In genomic region chr3:128994173-128994512, GRCh38 we compare ENCODE assay signal across 9 cellular contexts. TPM values are rescaled to one million over a fixed set of nuclear protein-coding genes. Genes with fewer than 3 reads are reported as not detected.
DNase-seq lines count a peak whose midpoint lies in the region; ATAC-seq, FAIRE-seq and TF ChIP-seq lines count a peak whose summit lies in the region.
"Had no signal": no experiment of that assay in that cellular context is flagged by ENCODE, and none has a peak within 500 bp of the region (broad histone marks: within the 10 kb centered on the region; RNA-seq: fewer than 3 reads in every experiment).

No MANE protein-coding gene starts in this region.

- DNase-seq in A549 (ENCODE audit: low read depth in 1 of 2, low spot score in 1 of 2) (no peak), HFFc6 (no peak), cardiac fibroblast (ENCODE audit: low read depth in 2 of 2) (no peak), naive B cell (no peak), RCC 7860 (ENCODE audit: low spot score) (no peak), CD1c-positive myeloid dendritic cell (ENCODE audit: extremely low spot score) (no peak), AG08396 (ENCODE audit: low spot score) (no peak)

- peaks cover 43% of the 10 kb centered on the region for H3K27me3 Mint-ChIP-seq in HFFc6 (ENCODE audit: insufficient read depth)
- H3K27me3 Mint-ChIP-seq in naive B cell, result peaks cover 9 to 27% (median 15%) of the 10 kb centered on the region in 3 donors

- H3K4me2 ChIP-seq in A549, result peak overlapping the region; percentile 86

- WGBS in A549 (ENCODE audit: missing lambda C conversion rate), result 8% methylated on average over 11 of the region's 13 CpGs

- no peak for TF ChIP-seq RAD21 in A549 (conservative IDR thresholded peaks at IDR 0.05 in 1 of 2, IDR thresholded peaks at IDR 0.05 in 1 of 2)

- TF ChIP-seq CTCF in A549 (IDR thresholded peaks at IDR 0.05) (no peak), HFFc6 (IDR thresholded peaks at IDR 0.05) (no peak), cardiac fibroblast (IDR thresholded peaks at IDR 0.05; ENCODE audit: low read depth, low read length) (no peak)

- ATAC-seq in A549 (no peak), naive B cell (ENCODE audit: low read depth in 2 of 2) (no peak)
- no peak for ATAC-seq in activated CD4-positive, CD25-positive, alpha-beta regulatory T cell treated with anti-CD3 and anti-CD28 coated beads, Interleukin-2, amount 50 U/mL, for 24 hours

- H3K27ac Mint-ChIP-seq in HFFc6 (no peak overlapping the region), naive B cell (peak overlapping the region; percentile 51 to 93 (median 87))

- peaks cover 6% of the 10 kb centered on the region for H3K4me1 Mint-ChIP-seq in HFFc6 (ENCODE audit: low read depth)
- H3K4me1 Mint-ChIP-seq in naive B cell, result peaks cover 18 to 31% (median 23%) of the 10 kb centered on the region in 3 donors

- no peaks in the 10 kb centered on the region for H3K4me1 ChIP-seq in A549

- peak overlapping the region; percentile 38 for H3K4me3 ChIP-seq in A549
- peak overlapping the region; percentile 35 to 42 for H3K4me3 ChIP-seq in cardiac fibroblast (replicated peaks in 1 of 2; ENCODE audit: low read depth in 2 of 2, low read length in 2 of 2)

- peak overlapping the region; percentile 39; the same call in 1 of the 2 replicates for H3K4me3 Mint-ChIP-seq in HFFc6
- peak overlapping the region; percentile 70 to 88 (median 78) for H3K4me3 Mint-ChIP-seq in naive B cell

- no peak for TF ChIP-seq POLR2A in A549 (IDR thresholded peaks at IDR 0.05; ENCODE audit: low read length)

- POLR2A ChIA-PET in A549 (lab: Yijun Ruan, JAX), result no interaction called here

- no peaks in the 10 kb centered on the region for H3K9me3 ChIP-seq in A549

- H3K36me3 Mint-ChIP-seq in HFFc6 (ENCODE audit: low read depth) (no peaks in the 10 kb centered on the region), naive B cell (no peaks in the 10 kb centered on the region)

- H3K9me3 Mint-ChIP-seq in HFFc6 (no peaks in the 10 kb centered on the region), naive B cell (no peaks in the 10 kb centered on the region)

- CTCF ChIA-PET in A549 (lab: Yijun Ruan, JAX), result interaction anchor here (3.0 kb wide), 1 partner anchor 24 kb away, joined by 10 read pairs; no protein-coding TSS in a partner anchor

- no peak for TF ChIP-seq EP300 in A549 (IDR thresholded peaks at IDR 0.05)

- H3K27ac ChIP-seq in A549, result no peak overlapping the region

- no peak for FAIRE-seq in A549 (lab: Jason Lieb, UNC)
- no peak for FAIRE-seq in RCC 7860 (lab: Jason Lieb, UNC)

TF ChIP-seq in A549, 52 proteins besides CTCF, POLR2A, EP300 and RAD21:
- TF ChIP-seq HEYL (CRISPR knock-in tag; IDR thresholded peaks at IDR 0.05) (no peak), FOSL2 (IDR thresholded peaks at IDR 0.05) (no peak), FOSL2 (CRISPR knock-in tag; IDR thresholded peaks at IDR 0.05) (no peak), MAZ (IDR thresholded peaks at IDR 0.05; ENCODE audit: borderline replicate concordance, low read depth, low read length) (no peak), BCL3 (IDR thresholded peaks at IDR 0.05) (no peak), ZC3H11A (IDR thresholded peaks at IDR 0.05) (no peak), ELK1 (IDR thresholded peaks at IDR 0.05; ENCODE audit: low read depth, low read length) (no peak), HDAC2 (IDR thresholded peaks at IDR 0.05) (no peak), ATOH8 (CRISPR knock-in tag; IDR thresholded peaks at IDR 0.05; ENCODE audit: low read depth) (no peak), MAX (IDR thresholded peaks at IDR 0.05) (no peak), CHD2 (IDR thresholded peaks at IDR 0.05; ENCODE audit: low read length, partially characterized antibody) (no peak), POLR2AphosphoS2 (conservative IDR thresholded peaks at IDR 0.05; ENCODE audit: low read length) (no peak), CHD4 (IDR thresholded peaks at IDR 0.05; ENCODE audit: borderline replicate concordance) (no peak), TP53 (CRISPR knock-in tag; IDR thresholded peaks at IDR 0.05) (no peak)

RNA-seq across cellular contexts. Expression of gene CFAP92, which starts 0.3 kb away (rescaled TPM):
- polyA plus RNA-seq in A549 (2011; rRNA removed), result 0.05 TPM in 1 of 2 replicates, not detected in the other
- 0.03 TPM in 1 of 2 replicates, not detected in the other for polyA plus RNA-seq in A549 (2012; cell fraction: cytosol; rRNA removed)
- polyA plus RNA-seq in A549 (2012; cell fraction: nucleus; rRNA removed), result 0.01 TPM in 2 replicates
- not detected in 3 replicates for polyA plus RNA-seq in A549 (2017; fragmentation: RNase III; extraction: RNeasy Plus Mini Kit Qiagen cat#74134 plus additional on column Dnase treatment)
- not detected in 2 replicates for polyA minus RNA-seq in A549 (2011; rRNA and poly(A)+ RNA removed)
- not detected for total RNA-seq in HFFc6 (2021; fragmentation: NEBNext Ultra II Directional; extraction: Animal tissue kit (Norgen Biotek cat#: 25700))
- polyA plus RNA-seq in naive B cell (ENCODE audit: low read depth in 6 of 6), result not detected

RNA-seq across cellular contexts. Expression of gene EFCC1, which starts 7.0 kb away (rescaled TPM):
- polyA plus RNA-seq in A549 (2011; rRNA removed) (0.04 and 0.07 TPM in 2 replicates), A549 (2017; fragmentation: RNase III; extraction: RNeasy Plus Mini Kit Qiagen cat#74134 plus additional on column Dnase treatment) (not detected in 3 replicates), naive B cell (ENCODE audit: low read depth in 6 of 6) (not detected)
- polyA plus RNA-seq in A549 (2012; cell fraction: cytosol; rRNA removed), result 0.03 TPM in 2 replicates
- polyA plus RNA-seq in A549 (2012; cell fraction: nucleus; rRNA removed), result 0.01 TPM in 1 of 2 replicates, not detected in the other
- not detected in 2 replicates for polyA minus RNA-seq in A549 (2011; rRNA and poly(A)+ RNA removed)
- total RNA-seq in HFFc6 (2021; fragmentation: NEBNext Ultra II Directional; extraction: Animal tissue kit (Norgen Biotek cat#: 25700)), result not detected
- total RNA-seq: RPMI7951 had no signal
